In genomic region chr13:85806553-85807175, GRCh38 we compare ENCODE assay signal across 8 cellular contexts. TPM values are rescaled to one million over a fixed set of nuclear protein-coding genes. Genes with fewer than 3 reads are reported as not detected.
DNase-seq lines count a peak whose midpoint lies in the region; ATAC-seq, FAIRE-seq and TF ChIP-seq lines count a peak whose summit lies in the region.

No MANE protein-coding gene starts in this region.

- WGBS in aorta, 2 donors, result 12 to 15% methylated on average over 3 of the region's 3 CpGs

- no peaks in the 10 kb centered on the region for H3K36me3 Mint-ChIP-seq in activated naive CD4-positive, alpha-beta T cell treated with anti-CD3 and anti-CD28 coated beads, Interleukin-2, amount 10 ng/mL, durations not matched to agents 7 days and 5 days

- H3K4me1 ChIP-seq in aorta (ENCODE audit: control insufficient read depth in 1 of 2, insufficient read depth in 2 of 2, low read length in 2 of 2), result no peaks in the 10 kb centered on the region

- no peak for TF ChIP-seq POLR2A in H54 (IDR thresholded peaks at IDR 0.05; ENCODE audit: low read depth, low read length)

- H3K4me1 Mint-ChIP-seq in activated naive CD4-positive, alpha-beta T cell treated with anti-CD3 and anti-CD28 coated beads, Interleukin-2, amount 10 ng/mL, durations not matched to agents 7 days and 5 days, result no peaks in the 10 kb centered on the region

- H3K27me3 Mint-ChIP-seq in activated naive CD4-positive, alpha-beta T cell treated with anti-CD3 and anti-CD28 coated beads, Interleukin-2, amount 10 ng/mL, durations not matched to agents 7 days and 5 days, result no peaks in the 10 kb centered on the region

- 0 out of 2 replicates have a peak, but pooled peaks cover 9% of the 10 kb centered on the region for H3K36me3 ChIP-seq in SK-N-MC (ENCODE audit: insufficient read depth, low read length)
- H3K36me3 ChIP-seq in aorta (ENCODE audit: control insufficient read depth in 1 of 2, insufficient read depth in 2 of 2, low read length in 1 of 2), result no peaks in the 10 kb centered on the region

- ATAC-seq in aorta (ENCODE audit: low FRiP score), result no peak

- no peak overlapping the region for H3K27ac Mint-ChIP-seq in activated naive CD4-positive, alpha-beta T cell treated with anti-CD3 and anti-CD28 coated beads, Interleukin-2, amount 10 ng/mL, durations not matched to agents 7 days and 5 days

- peak; percentile 92 for FAIRE-seq in G401.6 (lab: Jason Lieb, UNC)
- peak; percentile 81 for FAIRE-seq in H54 (lab: Jason Lieb, UNC)

- intact Hi-C loops in aorta (cut with DNase I), result loop anchor here (5.0 kb wide), 2 partner anchors 889 to 909 kb away; no protein-coding TSS in a partner anchor

- H3K27ac ChIP-seq in SK-N-MC, result peak overlapping the region; percentile 89
- H3K27ac ChIP-seq in aorta (ENCODE audit: low read depth in 1 of 2, low read length in 2 of 2), result no peak overlapping the region

- no peaks in the 10 kb centered on the region; the same call in 1 of the 2 replicates for H3K9me3 ChIP-seq in SK-N-MC (ENCODE audit: low read depth, low read length)
- H3K9me3 ChIP-seq in aorta (ENCODE audit: control insufficient read depth, low read length), result no peaks in the 10 kb centered on the region

- no peak overlapping the region for H3K4me3 Mint-ChIP-seq in activated naive CD4-positive, alpha-beta T cell treated with anti-CD3 and anti-CD28 coated beads, Interleukin-2, amount 10 ng/mL, durations not matched to agents 7 days and 5 days

- CTCF ChIA-PET in activated naive CD4-positive, alpha-beta T cell treated with anti-CD3 and anti-CD28 coated beads, Interleukin-2, amount 10 ng/mL, durations not matched to agents 7 days and 5 days (lab: Charles Lee), result interaction anchor here (1.4 kb wide), 1 partner anchor 910 kb away, joined by 9 read pairs; no protein-coding TSS in a partner anchor

- H3K9me3 Mint-ChIP-seq in activated naive CD4-positive, alpha-beta T cell treated with anti-CD3 and anti-CD28 coated beads, Interleukin-2, amount 10 ng/mL, durations not matched to agents 7 days and 5 days, result no peaks in the 10 kb centered on the region

- no peaks in the 10 kb centered on the region for H3K27me3 ChIP-seq in aorta (ENCODE audit: control insufficient read depth in 1 of 2, insufficient read depth in 2 of 2, low read length in 1 of 2)

- peak overlapping the region; percentile 67 for H3K9ac ChIP-seq in SK-N-MC (ENCODE audit: insufficient read length)

- peak; percentile 1 for DNase-seq in H54 (ENCODE audit: insufficient read length, low spot score)
- peak; percentile 41 for DNase-seq in M059J (ENCODE audit: low read depth)
- peak; percentile 92 for DNase-seq in SK-N-MC (ENCODE audit: low read depth, low spot score)
- peak; percentile 53 for DNase-seq in fibroblast of the conjunctiva (ENCODE audit: low read depth)
- DNase-seq in smooth muscle cell of the brain vasculature (ENCODE audit: low read depth, low spot score), result peak; percentile 37
- no peak for DNase-seq in activated naive CD4-positive, alpha-beta T cell treated with anti-CD3 and anti-CD28 coated beads, Interleukin-2, amount 10 ng/mL, durations not matched to agents 7 days and 5 days
- DNase-seq in aorta, result no peak

- peak overlapping the region; percentile 64 for H3K4me3 ChIP-seq in SK-N-MC
- no peak overlapping the region for H3K4me3 ChIP-seq in aorta (ENCODE audit: low read length in 2 of 2)

RNA-seq across cellular contexts. Expression of gene SLITRK6, which starts 7.4 kb away (rescaled TPM):
- 0.44 and 3.2 TPM in 2 replicates for total RNA-seq in M059J (2014; rRNA removed; shearing (Covaris generic))
- total RNA-seq in aorta, result 1 to 10 TPM in 1 of 2 donors, not detected in 1; 1.5 TPM
- polyA plus RNA-seq in aorta, result not detected

Comparison
In these comparisons a context has a peak if more than half of its experiments do, and no peak if none do; other contexts are left out.
1. DNase-seq: peak in H54 (single experiment), M059J (single experiment), SK-N-MC (single experiment), fibroblast of the conjunctiva (single experiment) and smooth muscle cell of the brain vasculature (single experiment); none in activated naive CD4-positive, alpha-beta T cell treated with anti-CD3 and anti-CD28 coated beads, Interleukin-2, amount 10 ng/mL, durations not matched to agents 7 days and 5 days (single experiment) and aorta (0 of 2).